Comparison of ENCODE assay signal across 26 cellular contexts in the genomic region with DNA sequence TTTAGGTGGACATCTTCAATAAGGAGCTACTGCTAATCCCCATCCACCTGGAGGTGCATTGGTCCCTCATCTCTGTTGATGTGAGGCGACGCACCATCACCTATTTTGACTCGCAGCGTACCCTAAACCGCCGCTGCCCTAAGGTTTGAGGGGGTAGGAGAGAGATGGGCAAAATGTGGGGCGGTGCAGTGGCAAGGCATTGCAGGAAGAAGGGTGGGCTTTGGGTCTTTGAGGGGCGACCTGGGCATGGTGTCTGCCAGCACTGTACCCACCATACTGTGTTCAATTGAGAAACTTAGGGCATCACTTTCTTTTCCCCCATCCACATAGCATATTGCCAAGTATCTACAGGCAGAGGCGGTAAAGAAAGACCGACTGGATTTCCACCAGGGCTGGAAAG. TPM values are rescaled to one million over a fixed set of nuclear protein-coding genes. Genes with fewer than 3 reads are reported as not detected.
A peak's percentile ranks its signal among the peaks of the same experiment; 100 is the strongest.
DNase-seq lines count a peak whose midpoint lies in the region; ATAC-seq and TF ChIP-seq lines count a peak whose summit lies in the region.
"Had no signal": no experiment of that assay in that cellular context is flagged by ENCODE, and none has a peak within 500 bp of the region (broad histone marks: within the 10 kb centered on the region; RNA-seq: fewer than 3 reads in every experiment).

No MANE protein-coding gene starts in this region.

- H3K4me2 ChIP-seq in GM23338: no peak overlapping the region
- H3K4me2 ChIP-seq: smooth muscle cell had no signal

- no peaks in the 10 kb centered on the region for H3K9me2 ChIP-seq in GM23338 (ENCODE audit: insufficient read depth)

- H3F3A ChIP-seq in GM23338 (replicated peaks; ENCODE audit: low read depth): peaks cover 38% of the 10 kb centered on the region

- no peak for ATAC-seq in CD4-positive, CD25-positive, alpha-beta regulatory T cell (ENCODE audit: low read depth in 2 of 2)
- ATAC-seq in GM23338: no peak
- ATAC-seq in activated naive CD8-positive, alpha-beta T cell treated with anti-CD3 and anti-CD28 coated beads, Interleukin-2, amount 50 U/mL, for 24 hours: no peak
- no peak for ATAC-seq in naive thymus-derived CD4-positive, alpha-beta T cell
- no peak for ATAC-seq in T-cell (replicated peaks in 1 of 4)
- ATAC-seq: heart right ventricle, HepG2 had no signal

- H4K20me1 ChIP-seq in GM23338 (replicated peaks; ENCODE audit: insufficient read depth): peaks cover 20% of the 10 kb centered on the region

- intact Hi-C loops in naive thymus-derived CD4-positive, alpha-beta T cell (cut with micrococcal nuclease): loop anchor here (5.0 to 10.0 kb wide), 8 partner anchors 42 to 584 kb away; a partner anchor contains a TSS

- peaks cover 0 to 32% (median 20%) of the 10 kb centered on the region in 4 donors for H3K4me1 Mint-ChIP-seq in CD4-positive, CD25-positive, alpha-beta regulatory T cell
- H3K4me1 Mint-ChIP-seq in GM23338 (peaks cover 27% of the 10 kb centered on the region), T-cell (peaks cover 24 to 37% (median 26%) of the 10 kb centered on the region in 3 donors)
- H3K4me1 Mint-ChIP-seq in activated naive CD8-positive, alpha-beta T cell treated with anti-CD3 and anti-CD28 coated beads, Interleukin-2, amount 50 U/mL, for 24 hours: peaks cover 34% of the 10 kb centered on the region
- peaks cover 9 to 44% (median 26%) of the 10 kb centered on the region in 7 donors for H3K4me1 Mint-ChIP-seq in naive thymus-derived CD4-positive, alpha-beta T cell

- no peak overlapping the region for H3K4me3 ChIP-seq in CD4-positive, CD25-positive, alpha-beta regulatory T cell (ENCODE audit: low read depth, low read length)
- H3K4me3 ChIP-seq in GM23338: no peak overlapping the region
- no peak overlapping the region for H3K4me3 ChIP-seq in naive thymus-derived CD4-positive, alpha-beta T cell (ENCODE audit: low read length)
- H3K4me3 ChIP-seq: heart right ventricle, left ventricle myocardium inferior, smooth muscle cell, tibial nerve had no signal

- no peaks in the 10 kb centered on the region for H3K27me3 ChIP-seq in CD4-positive, CD25-positive, alpha-beta regulatory T cell (ENCODE audit: control insufficient read depth, insufficient read depth, low read length)
- H3K27me3 ChIP-seq in GM23338 (ENCODE audit: insufficient read depth): no peaks in the 10 kb centered on the region
- H3K27me3 ChIP-seq in naive thymus-derived CD4-positive, alpha-beta T cell (ENCODE audit: control insufficient read depth in 2 of 2, insufficient read depth in 2 of 2, low read length in 2 of 2): no peaks in the 10 kb centered on the region
- H3K27me3 ChIP-seq: heart right ventricle, tibial nerve had no signal

- peak overlapping the region; percentile 33 to 86 (median 69) for H3K27ac Mint-ChIP-seq in CD4-positive, CD25-positive, alpha-beta regulatory T cell
- H3K27ac Mint-ChIP-seq in GM23338 (no peak overlapping the region), T-cell (peak overlapping the region in 1 of 2 donors; percentile 71)
- peak overlapping the region; percentile 10 for H3K27ac Mint-ChIP-seq in activated naive CD8-positive, alpha-beta T cell treated with anti-CD3 and anti-CD28 coated beads, Interleukin-2, amount 50 U/mL, for 24 hours
- peak overlapping the region in 7 of 9 donors; percentile 15 to 97 (median 63) for H3K27ac Mint-ChIP-seq in naive thymus-derived CD4-positive, alpha-beta T cell

- no peaks in the 10 kb centered on the region for H3K9me3 ChIP-seq in CD4-positive, CD25-positive, alpha-beta regulatory T cell (ENCODE audit: control insufficient read depth in 2 of 2, low read length in 2 of 2)
- no peaks in the 10 kb centered on the region for H3K9me3 ChIP-seq in naive thymus-derived CD4-positive, alpha-beta T cell (ENCODE audit: control insufficient read depth in 2 of 3, low read length in 3 of 3)
- H3K9me3 ChIP-seq: heart right ventricle, left ventricle myocardium inferior, tibial nerve had no signal

- no peak for DNase-seq in CD4-positive, CD25-positive, alpha-beta regulatory T cell
- DNase-seq in GM23338 (ENCODE audit: low spot score): no peak
- DNase-seq in activated naive CD8-positive, alpha-beta T cell treated with anti-CD3 and anti-CD28 coated beads, Interleukin-2, amount 50 U/mL, for 24 hours: no peak
- no peak for DNase-seq in naive thymus-derived CD4-positive, alpha-beta T cell
- DNase-seq in NOMO-1 treated with DMSO at 0.1 percent for 48 hours (lab: John Stamatoyannopoulos, UW; ENCODE audit: unreplicated experiment): no peak
- no peak for DNase-seq in NCI-H2196 (lab: John Stamatoyannopoulos, UW; ENCODE audit: unreplicated experiment)
- DNase-seq in iPS-NIHi11 (ENCODE audit: low spot score): no peak
- DNase-seq in T-cell: no peak
- DNase-seq: activated CD4-positive, alpha-beta T cell treated with anti-CD3 and anti-CD28 coated beads for 1 hour; activated effector memory CD4-positive, alpha-beta T cell treated with Interleukin-2 at 50 U/mL for 16 hours; anterior cingulate cortex; central memory CD4-positive, alpha-beta T cell; DMS79; heart right ventricle; left ventricle myocardium inferior; NCI-H1048; NCI-H187 treated with DMSO at 0.1 percent for 48 hours; occipital lobe; retina; SHP77; stimulated activated CD4-positive, alpha-beta T cell treated with anti-CD3 and anti-CD28 coated beads, Interleukin-4, amount 100 ng/mL, for 1 hour had no signal

- H3K4me3 Mint-ChIP-seq in CD4-positive, CD25-positive, alpha-beta regulatory T cell: peak overlapping the region in 1 of 4 donors; percentile 12
- H3K4me3 Mint-ChIP-seq in GM23338 (peak overlapping the region; percentile 62; the same call in 1 of the 3 replicates), T-cell (no peak overlapping the region)
- H3K4me3 Mint-ChIP-seq in activated naive CD8-positive, alpha-beta T cell treated with anti-CD3 and anti-CD28 coated beads, Interleukin-2, amount 50 U/mL, for 24 hours: no peak overlapping the region
- H3K4me3 Mint-ChIP-seq in naive thymus-derived CD4-positive, alpha-beta T cell: no peak overlapping the region

- peaks cover 42% of the 10 kb centered on the region for H3K36me3 ChIP-seq in CD4-positive, CD25-positive, alpha-beta regulatory T cell (ENCODE audit: control insufficient read depth, insufficient read depth, low read length)
- H3K36me3 ChIP-seq in GM23338 (ENCODE audit: insufficient read depth): peaks cover 31% of the 10 kb centered on the region
- H3K36me3 ChIP-seq in naive thymus-derived CD4-positive, alpha-beta T cell (ENCODE audit: control insufficient read depth in 2 of 3, insufficient read depth in 3 of 3, low read length in 3 of 3): peaks cover 17 to 70% (median 18%) of the 10 kb centered on the region in 3 experiments

- peaks cover 11% of the 10 kb centered on the region for H3K27me3 Mint-ChIP-seq in CD4-positive, CD25-positive, alpha-beta regulatory T cell
- peaks cover 17% of the 10 kb centered on the region for H3K27me3 Mint-ChIP-seq in GM23338 (ENCODE audit: insufficient read depth, low read depth, poor library complexity)
- H3K27me3 Mint-ChIP-seq in activated naive CD8-positive, alpha-beta T cell treated with anti-CD3 and anti-CD28 coated beads, Interleukin-2, amount 50 U/mL, for 24 hours: peaks cover 6% of the 10 kb centered on the region
- peaks cover 0 to 5% (median 0%) of the 10 kb centered on the region in 5 donors for H3K27me3 Mint-ChIP-seq in naive thymus-derived CD4-positive, alpha-beta T cell
- H3K27me3 Mint-ChIP-seq in T-cell: no peaks in the 10 kb centered on the region
- H3K27me3 Mint-ChIP-seq: stimulated activated naive CD8-positive, alpha-beta T cell treated with anti-CD3 and anti-CD28 coated beads, Interleukin-15, Interleukin-2, amounts not matched to agents 100 ng/mL and 50 ng/mL, for 24 hours had no signal

- peaks cover 48% of the 10 kb centered on the region for H3K79me2 ChIP-seq in GM23338 (replicated peaks; ENCODE audit: insufficient read depth)

- TF ChIP-seq CTCF in GM23338 (conservative IDR thresholded peaks at IDR 0.05; ENCODE audit: low read depth in 2 of 2): no peak

- H2AFZ ChIP-seq in GM23338: no peak overlapping the region

- POLR2A ChIA-PET in naive thymus-derived CD4-positive, alpha-beta T cell (lab: Charles Lee): interaction anchor here (0.7 to 8.2 kb wide), 4 partner anchors 13 to 134 kb away, joined by 3 to 108 read pairs (median 36); a partner anchor contains a TSS
- POLR2A ChIA-PET in T-cell (lab: Charles Lee): no interaction called here

- H3K36me3 Mint-ChIP-seq in CD4-positive, CD25-positive, alpha-beta regulatory T cell: peaks cover 37% of the 10 kb centered on the region
- H3K36me3 Mint-ChIP-seq in GM23338 (ENCODE audit: low read depth): peaks cover 88% of the 10 kb centered on the region
- H3K36me3 Mint-ChIP-seq in activated naive CD8-positive, alpha-beta T cell treated with anti-CD3 and anti-CD28 coated beads, Interleukin-2, amount 50 U/mL, for 24 hours (ENCODE audit: low read depth): peaks cover 67% of the 10 kb centered on the region
- peaks cover 4 to 43% (median 15%) of the 10 kb centered on the region in 5 donors for H3K36me3 Mint-ChIP-seq in naive thymus-derived CD4-positive, alpha-beta T cell
- peaks cover 42% of the 10 kb centered on the region for H3K36me3 Mint-ChIP-seq in T-cell

- CTCF ChIA-PET in naive thymus-derived CD4-positive, alpha-beta T cell (lab: Charles Lee): interaction anchor here (2.2 kb wide), 1 partner anchor 10 kb away, joined by 12 read pairs; no protein-coding TSS in a partner anchor
- CTCF ChIA-PET in T-cell (lab: Charles Lee): interaction anchor here in 1 of 2 donors (0.6 to 1.0 kb wide), 3 partner anchors 135 to 426 kb away, joined by 3 read pairs; a partner anchor contains a TSS

- no peak overlapping the region for H3K27ac ChIP-seq in CD4-positive, CD25-positive, alpha-beta regulatory T cell (ENCODE audit: insufficient read depth, low read length, poor library complexity, severe bottlenecking)
- 0 out of 2 replicates have a peak overlapping the region, but pooled peaks have one; percentile 6 for H3K27ac ChIP-seq in GM23338 (ENCODE audit: low read depth)
- H3K27ac ChIP-seq in naive thymus-derived CD4-positive, alpha-beta T cell (ENCODE audit: low read depth, low read length): no peak overlapping the region
- H3K27ac ChIP-seq: HL-60, left ventricle myocardium inferior, tibial nerve had no signal

- peaks cover 21% of the 10 kb centered on the region for H3K4me1 ChIP-seq in CD4-positive, CD25-positive, alpha-beta regulatory T cell (ENCODE audit: control insufficient read depth, insufficient read depth, low read length, poor library complexity, severe bottlenecking)
- peaks cover 20% of the 10 kb centered on the region for H3K4me1 ChIP-seq in GM23338 (ENCODE audit: insufficient read depth)
- H3K4me1 ChIP-seq in naive thymus-derived CD4-positive, alpha-beta T cell (ENCODE audit: control insufficient read depth in 2 of 2, insufficient read depth in 2 of 2, low read length in 2 of 2): peaks cover 19 to 21% of the 10 kb centered on the region in 2 donors

- peaks cover 0 to 1% (median 0%) of the 10 kb centered on the region in 7 donors for H3K9me3 Mint-ChIP-seq in CD4-positive, CD25-positive, alpha-beta regulatory T cell
- H3K9me3 Mint-ChIP-seq in GM23338: peaks cover 11% of the 10 kb centered on the region; the same call in 2 of the 3 replicates
- H3K9me3 Mint-ChIP-seq in activated naive CD8-positive, alpha-beta T cell treated with anti-CD3 and anti-CD28 coated beads, Interleukin-2, amount 50 U/mL, for 24 hours: no peaks in the 10 kb centered on the region
- H3K9me3 Mint-ChIP-seq in naive thymus-derived CD4-positive, alpha-beta T cell: peaks cover 0 to 6% (median 0%) of the 10 kb centered on the region in 11 donors
- no peaks in the 10 kb centered on the region for H3K9me3 Mint-ChIP-seq in T-cell
- H3K9me3 Mint-ChIP-seq: stimulated activated naive CD8-positive, alpha-beta T cell treated with anti-CD3 and anti-CD28 coated beads, Interleukin-15, Interleukin-2, amounts not matched to agents 100 ng/mL and 50 ng/mL, for 24 hours had no signal

RNA-seq across cellular contexts. Expression of a gene that starts 8.6 kb away (rescaled TPM):
- total RNA-seq in CD4-positive, CD25-positive, alpha-beta regulatory T cell: 30.7 TPM
- 10 to 100 TPM; 10.1 to 16.1 (median 11.8) TPM for polyA plus RNA-seq in CD4-positive, CD25-positive, alpha-beta regulatory T cell
- 125 and 138 TPM in 2 replicates for total RNA-seq in GM23338 (2014; rRNA removed; shearing (Covaris generic))
- polyA plus RNA-seq in GM23338 (2016; fragmentation: Nextera tagmentation; extraction: Ambion mirVana): 5.5 and 6.5 TPM in 2 replicates
- 10 to 100 TPM; 35.0 to 43.8 (median 40.8) TPM for total RNA-seq in naive thymus-derived CD4-positive, alpha-beta T cell
- 10 to 100 TPM; 13.2 to 20.6 TPM for polyA plus RNA-seq in naive thymus-derived CD4-positive, alpha-beta T cell
- total RNA-seq in T-cell: 10 to 100 TPM; 38.7 to 43.3 (median 42.6) TPM

RNA-seq across cellular contexts. Expression of a gene that starts 9.1 kb away (rescaled TPM):
- total RNA-seq in CD4-positive, CD25-positive, alpha-beta regulatory T cell: 0.25 TPM
- 1 to 10 TPM in 1 of 4 donors, under 1 TPM in 2, not detected in 1; 0.65 to 1.2 (median 0.89) TPM for polyA plus RNA-seq in CD4-positive, CD25-positive, alpha-beta regulatory T cell
- total RNA-seq in GM23338 (2014; rRNA removed; shearing (Covaris generic)): 0.62 TPM in 1 of 2 replicates, not detected in the other
- polyA plus RNA-seq in GM23338 (2016; fragmentation: Nextera tagmentation; extraction: Ambion mirVana): not detected in 2 replicates
- total RNA-seq in naive thymus-derived CD4-positive, alpha-beta T cell: 100 to 1,000 TPM in 1 of 5 experiments, 10 to 100 TPM in 2, 1 to 10 TPM in 2; 6.8 to 176 (median 18.8) TPM
- polyA plus RNA-seq in naive thymus-derived CD4-positive, alpha-beta T cell: under 1 TPM; 0.12 to 0.21 TPM
- 1 to 10 TPM in 3 of 5 donors, not detected in 2; 4.4 to 7.0 (median 5.5) TPM for total RNA-seq in T-cell

RNA-seq across cellular contexts. Expression of a gene that starts 11.8 kb away (rescaled TPM):
- 1.6 TPM for total RNA-seq in CD4-positive, CD25-positive, alpha-beta regulatory T cell
- polyA plus RNA-seq in CD4-positive, CD25-positive, alpha-beta regulatory T cell: under 1 TPM in 3 of 4 donors, not detected in 1; 0.41 to 0.52 (median 0.44) TPM
- total RNA-seq in GM23338 (2014; rRNA removed; shearing (Covaris generic)): 1.5 TPM in 1 of 2 replicates, not detected in the other
- 1.9 and 2.2 TPM in 2 replicates for polyA plus RNA-seq in GM23338 (2016; fragmentation: Nextera tagmentation; extraction: Ambion mirVana)
- 10 to 100 TPM in 1 of 5 experiments, 1 to 10 TPM in 4; 2.0 to 45.6 (median 4.4) TPM for total RNA-seq in naive thymus-derived CD4-positive, alpha-beta T cell
- polyA plus RNA-seq in naive thymus-derived CD4-positive, alpha-beta T cell: 1 to 10 TPM; 1.1 to 1.5 TPM
- 1 to 10 TPM; 1.3 to 5.6 (median 4.6) TPM for total RNA-seq in T-cell

RNA-seq across cellular contexts. Expression of a gene that starts 13.3 kb away (rescaled TPM):
- total RNA-seq in CD4-positive, CD25-positive, alpha-beta regulatory T cell: 40.0 TPM
- 10 to 100 TPM; 41.0 to 63.7 (median 48.4) TPM for polyA plus RNA-seq in CD4-positive, CD25-positive, alpha-beta regulatory T cell
- total RNA-seq in GM23338 (2014; rRNA removed; shearing (Covaris generic)): 196 and 216 TPM in 2 replicates
- polyA plus RNA-seq in GM23338 (2016; fragmentation: Nextera tagmentation; extraction: Ambion mirVana): 65.1 and 65.8 TPM in 2 replicates
- 10 to 100 TPM; 25.4 to 79.8 (median 31.4) TPM for total RNA-seq in naive thymus-derived CD4-positive, alpha-beta T cell
- polyA plus RNA-seq in naive thymus-derived CD4-positive, alpha-beta T cell: 10 to 100 TPM; 39.1 to 52.3 TPM
- 10 to 100 TPM; 27.0 to 31.4 (median 28.6) TPM for total RNA-seq in T-cell

RNA-seq across cellular contexts. Expression of a gene that starts 19.5 kb away (rescaled TPM):
- total RNA-seq in CD4-positive, CD25-positive, alpha-beta regulatory T cell: not detected
- polyA plus RNA-seq in CD4-positive, CD25-positive, alpha-beta regulatory T cell: not detected
- total RNA-seq in GM23338 (2014; rRNA removed; shearing (Covaris generic)): 23.6 and 43.0 TPM in 2 replicates
- 29.9 and 37.7 TPM in 2 replicates for polyA plus RNA-seq in GM23338 (2016; fragmentation: Nextera tagmentation; extraction: Ambion mirVana)
- total RNA-seq in naive thymus-derived CD4-positive, alpha-beta T cell: 1 to 10 TPM in 2 of 5 experiments, under 1 TPM in 3; 0.44 to 1.6 (median 0.56) TPM
- not detected for polyA plus RNA-seq in naive thymus-derived CD4-positive, alpha-beta T cell
- 1 to 10 TPM in 2 of 5 donors, under 1 TPM in 1, not detected in 2; 0.70 to 1.2 (median 1.1) TPM for total RNA-seq in T-cell
